21 cellular contexts compared by ENCODE assay signal in genomic region chr1:232529747-232530146, GRCh38.
DNase-seq lines count a peak whose midpoint lies in the region; ATAC-seq and TF ChIP-seq lines count a peak whose summit lies in the region.
"Had no signal": no experiment of that assay in that cellular context is flagged by ENCODE, and none has a peak within 500 bp of the region (broad histone marks: within the 10 kb centered on the region; RNA-seq: fewer than 3 reads in every experiment).

No MANE protein-coding gene starts in this region.

- H3K27me3 ChIP-seq in RWPE2 (ENCODE audit: insufficient read depth, poor library complexity, severe bottlenecking) (no peaks in the 10 kb centered on the region), smooth muscle cell (ENCODE audit: low read depth) (no peaks in the 10 kb centered on the region)
- H3K27me3 ChIP-seq: body of pancreas, transverse colon had no signal

- H3K9me3 ChIP-seq in RWPE2 (ENCODE audit: severe bottlenecking) (no peaks in the 10 kb centered on the region), smooth muscle cell (replicated peaks; ENCODE audit: low read depth) (no peaks in the 10 kb centered on the region)
- H3K9me3 ChIP-seq: body of pancreas, SK-N-SH, transverse colon had no signal

- H3K4me1 ChIP-seq in RWPE2 (ENCODE audit: insufficient read depth, poor library complexity, severe bottlenecking) (peaks cover 7% of the 10 kb centered on the region), smooth muscle cell (ENCODE audit: low read depth) (peaks cover 9% of the 10 kb centered on the region)
- H3K4me1 ChIP-seq: body of pancreas had no signal

- DNase-seq in DMS53 (lab: John Stamatoyannopoulos, UW) = peak; percentile 57
- no peak for DNase-seq in DMS53 treated with DMSO at 0.1 percent for 48 hours (lab: John Stamatoyannopoulos, UW; ENCODE audit: unreplicated experiment)
- DNase-seq in RWPE2 (ENCODE audit: low spot score) = peak; percentile 68
- peak; percentile 34 for DNase-seq in fibroblast of mammary gland (ENCODE audit: low read depth)
- DNase-seq in smooth muscle cell (lab: John Stamatoyannopoulos, UW; ENCODE audit: unreplicated experiment) = no peak
- DNase-seq in MV-4-11 (lab: John Stamatoyannopoulos, UW) = no peak
- no peak for DNase-seq in glomerular visceral epithelial cell (ENCODE audit: extremely low spot score)
- DNase-seq: activated CD4-positive, alpha-beta T cell treated with anti-CD3 and anti-CD28 coated beads for 1 hour; AML-193; body of pancreas; KBM-7; natural killer cell; NCI-H1048; NCI-H1930; NCI-H82; SK-N-SH; stimulated activated CD4-positive, alpha-beta T cell treated with anti-CD3 and anti-CD28 coated beads, Interleukin-1b, Interleukin-23, amount 100 ng/mL, for 48 hours; transverse colon had no signal

- H3K4me3 ChIP-seq in RWPE2 (ENCODE audit: severe bottlenecking) = no peak overlapping the region
- H3K4me3 ChIP-seq in fibroblast of mammary gland (ENCODE audit: control insufficient read depth, low read depth, low read length) = no peak overlapping the region
- no peak overlapping the region for H3K4me3 ChIP-seq in smooth muscle cell
- H3K4me3 ChIP-seq: body of pancreas, transverse colon had no signal

- ATAC-seq in RWPE2 (ENCODE audit: low read depth) (peak; percentile 96), HG02973 (IDR thresholded peaks at IDR 0.05; ENCODE audit: unreplicated experiment) (no peak)
- ATAC-seq: body of pancreas, Panc1 had no signal

- H3F3A ChIP-seq in smooth muscle cell (ENCODE audit: low read depth) = peaks cover 8% of the 10 kb centered on the region

- H3K27ac ChIP-seq in RWPE2 (ENCODE audit: poor library complexity, severe bottlenecking) (no peak overlapping the region), smooth muscle cell (ENCODE audit: low read depth) (peak overlapping the region; percentile 67)
- H3K27ac ChIP-seq: 22Rv1, body of pancreas, transverse colon had no signal

- peaks cover 4% of the 10 kb centered on the region for H4K20me1 ChIP-seq in smooth muscle cell (ENCODE audit: low read depth)

- H3K79me2 ChIP-seq in smooth muscle cell (ENCODE audit: low read depth) = peaks cover 78% of the 10 kb centered on the region

- no peak overlapping the region for H3K4me2 ChIP-seq in smooth muscle cell
- H3K4me2 ChIP-seq: SK-N-SH had no signal

- 64% methylated on average over 2 of the region's 2 CpGs for WGBS in smooth muscle cell (ENCODE audit: low lambda C conversion rate)

- TF ChIP-seq CTCF in RWPE2 (IDR thresholded peaks at IDR 0.05; ENCODE audit: poor library complexity, severe bottlenecking) (peak; percentile 14), fibroblast of mammary gland (conservative IDR thresholded peaks at IDR 0.05; ENCODE audit: control insufficient read depth, insufficient read depth, low read depth, low read length) (no peak), smooth muscle cell (IDR thresholded peaks at IDR 0.05; ENCODE audit: borderline replicate concordance, insufficient read depth, poor library complexity, severe bottlenecking) (no peak)

- H3K36me3 ChIP-seq in RWPE2 (ENCODE audit: low read depth) (no peaks in the 10 kb centered on the region), smooth muscle cell (ENCODE audit: low read depth) (no peaks in the 10 kb centered on the region)

- no peak overlapping the region for H2AFZ ChIP-seq in smooth muscle cell (ENCODE audit: low read depth)

- H3K9ac ChIP-seq in smooth muscle cell (ENCODE audit: low read depth) = no peak overlapping the region
- H3K9ac ChIP-seq: SK-N-SH had no signal

Comparison
In these comparisons a context has a peak if more than half of its experiments do, and no peak if none do; other contexts are left out.
1. DNase-seq: peak in DMS53 (single experiment), RWPE2 (single experiment) and fibroblast of mammary gland (single experiment); none in DMS53 treated with DMSO at 0.1 percent for 48 hours (single experiment), smooth muscle cell (single experiment), MV-4-11 (single experiment) and glomerular visceral epithelial cell (single experiment).